ENCODE assay signal across 10 cellular contexts in the genomic region with DNA sequence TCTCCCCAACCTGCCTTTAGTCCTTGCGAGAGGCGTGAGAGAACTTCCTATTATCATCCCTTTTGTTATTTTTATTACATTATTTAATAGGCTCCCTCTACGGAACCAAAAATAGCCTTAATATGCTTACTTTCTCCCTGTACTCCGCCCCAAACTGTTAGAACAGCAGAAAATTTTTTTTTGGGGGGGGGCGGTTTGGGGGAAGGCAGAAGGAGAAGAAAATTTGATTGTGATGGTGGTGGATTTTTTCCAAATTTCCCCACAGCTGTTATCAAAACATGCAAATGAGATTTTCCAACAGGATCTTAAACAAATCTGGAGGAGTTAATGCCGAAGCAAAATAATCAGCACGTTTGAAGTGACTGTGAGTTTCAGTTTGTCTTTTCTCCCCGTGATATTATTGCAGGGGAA. TPM values are rescaled to one million over a fixed set of nuclear protein-coding genes. Genes with fewer than 3 reads are reported as not detected.
DNase-seq lines count a peak whose midpoint lies in the region; ATAC-seq and TF ChIP-seq lines count a peak whose summit lies in the region.
"Had no signal": no experiment of that assay in that cellular context is flagged by ENCODE, and none has a peak within 500 bp of the region (broad histone marks: within the 10 kb centered on the region; RNA-seq: fewer than 3 reads in every experiment).

No MANE protein-coding gene starts in this region.

- H3K4me2 ChIP-seq in fibroblast of lung (ENCODE audit: extremely low read depth, insufficient read depth, low read length) (peak overlapping the region; percentile 80), parathyroid adenoma (ENCODE audit: low read length) (peak overlapping the region; percentile 23)

- H3K36me3 ChIP-seq in fibroblast of lung (ENCODE audit: control insufficient read depth, insufficient read depth, low read length) (peaks cover 6% of the 10 kb centered on the region), parathyroid adenoma (ENCODE audit: control insufficient read depth, insufficient read depth, low read length) (no peaks in the 10 kb centered on the region)

- H2AFZ ChIP-seq in fibroblast of lung (ENCODE audit: low read length): peak overlapping the region; percentile 49
- no peak overlapping the region for H2AFZ ChIP-seq in parathyroid adenoma

- TF ChIP-seq CTCF in AG09309 (IDR thresholded peaks at IDR 0.05; ENCODE audit: control insufficient read depth, insufficient read depth, low read depth, low read length, missing control alignments) (no peak), fibroblast of lung (conservative IDR thresholded peaks at IDR 0.05 in 1 of 2, IDR thresholded peaks at IDR 0.05 in 1 of 2; ENCODE audit: low read depth in 1 of 2, low read length in 2 of 2) (no peak), parathyroid adenoma (IDR thresholded peaks at IDR 0.05) (no peak)

- ATAC-seq in HG03571 (IDR thresholded peaks at IDR 0.05; ENCODE audit: unreplicated experiment) (no peak), HG03342 (IDR thresholded peaks at IDR 0.05; ENCODE audit: unreplicated experiment) (no peak)

- H3K4me1 ChIP-seq in fibroblast of lung (ENCODE audit: control insufficient read depth, extremely low read depth, insufficient read depth, low read length) (peaks cover 2% of the 10 kb centered on the region), parathyroid adenoma (no peaks in the 10 kb centered on the region)

- peak overlapping the region; percentile 91 for H3K4me3 ChIP-seq in AG09309 (ENCODE audit: control insufficient read depth, low read depth, low read length)
- H3K4me3 ChIP-seq in fibroblast of lung (replicated peaks in 1 of 4; ENCODE audit: control extremely low read depth in 1 of 4, insufficient read depth in 1 of 4, low read depth in 3 of 4, low read length in 4 of 4): peak overlapping the region; percentile 68 to 100 (median 90)
- H3K4me3 ChIP-seq in parathyroid adenoma (ENCODE audit: low read depth, low read length): no peak overlapping the region

- H3K9ac ChIP-seq in fibroblast of lung (ENCODE audit: insufficient read depth, low read length): peak overlapping the region; percentile 64
- H3K9ac ChIP-seq in parathyroid adenoma: no peak overlapping the region

- H3K27me3 ChIP-seq in fibroblast of lung (ENCODE audit: control insufficient read depth, insufficient read depth, low read length): no peaks in the 10 kb centered on the region
- H3K27me3 ChIP-seq in parathyroid adenoma (ENCODE audit: control insufficient read depth, insufficient read depth, low read length): peaks cover 18% of the 10 kb centered on the region

- H3K27ac ChIP-seq in fibroblast of lung (ENCODE audit: insufficient read depth, low read length): peak overlapping the region; percentile 97
- no peak overlapping the region for H3K27ac ChIP-seq in parathyroid adenoma
- no peak overlapping the region for H3K27ac ChIP-seq in caudate nucleus (ENCODE audit: low read depth, low read length)

- H3K9me3 ChIP-seq in fibroblast of lung (ENCODE audit: control insufficient read depth, insufficient read depth, low read depth, low read length) (no peaks in the 10 kb centered on the region), parathyroid adenoma (ENCODE audit: control insufficient read depth, low read length) (no peaks in the 10 kb centered on the region)

- H3K79me2 ChIP-seq in fibroblast of lung (ENCODE audit: control insufficient read depth, insufficient read depth, low read length) (peaks cover 45% of the 10 kb centered on the region), parathyroid adenoma (no peaks in the 10 kb centered on the region)

- no peak for DNase-seq in AG09309 (ENCODE audit: low read depth)
- peak; percentile 50 to 68 for DNase-seq in NCI-H526 (lab: John Stamatoyannopoulos, UW)
- DNase-seq in fibroblast of lung (ENCODE audit: low read depth in 2 of 2): no peak
- no peak for DNase-seq in caudate nucleus (lab: John Stamatoyannopoulos, UW)
- DNase-seq in putamen (ENCODE audit: low spot score): no peak
- DNase-seq: activated B cell treated with CpG ODN at 0.5 μM for 24 hours, NCI-H1048 had no signal

- no peaks in the 10 kb centered on the region for H4K20me1 ChIP-seq in fibroblast of lung (ENCODE audit: control insufficient read depth, extremely low read depth, insufficient read depth, low read length)

RNA-seq across cellular contexts. Expression of a gene that starts 1.4 kb away (rescaled TPM):
- total RNA-seq in fibroblast of lung: 121 and 128 TPM in 2 replicates
- polyA plus RNA-seq in fibroblast of lung: 264 and 349 TPM in 2 replicates
- 139 and 195 TPM in 2 replicates for polyA plus RNA-seq in fibroblast of lung (2012)
- 307 and 347 TPM in 2 replicates for polyA minus RNA-seq in fibroblast of lung (ENCODE audit: low replicate concordance)
- total RNA-seq: activated B cell treated with CpG ODN at 0.5 μM for 24 hours had no signal

Comparison
In these comparisons a context has a peak if more than half of its experiments do, and no peak if none do; other contexts are left out.
1. DNase-seq: peak in NCI-H526 (2 of 2); none in AG09309 (single experiment), fibroblast of lung (0 of 2), caudate nucleus (0 of 61) and putamen (single experiment).